ENCODE assay signal across 23 cellular contexts in genomic region chr2:157221394-157221988, GRCh38. TPM values are rescaled to one million over a fixed set of nuclear protein-coding genes. Genes with fewer than 3 reads are reported as not detected.
"Had no signal": no experiment of that assay in that cellular context is flagged by ENCODE, and none has a peak within 500 bp of the region (broad histone marks: within the 10 kb centered on the region; RNA-seq: fewer than 3 reads in every experiment).

No MANE protein-coding gene starts in this region.

- H3K9me3 ChIP-seq: heart right ventricle, mucosa of descending colon, stomach, thoracic aorta, upper lobe of right lung had no signal

- H3K4me3 ChIP-seq: coronary artery, heart right ventricle, mucosa of descending colon, stomach, thoracic aorta, upper lobe of right lung had no signal

- ATAC-seq: heart right ventricle; mucosa of descending colon; naive thymus-derived CD8-positive, alpha-beta T cell; sciatic nerve; stimulated activated effector memory CD8-positive, alpha-beta T cell treated with anti-CD3 and anti-CD28 coated beads, Interleukin-12 subunit alpha, Interleukin-12 subunit beta, amount 100 ng/mL, for 72 hours; upper lobe of right lung had no signal

- H3K4me1 ChIP-seq: heart right ventricle, stomach, upper lobe of right lung had no signal

- H3K27me3 ChIP-seq: brain microvascular endothelial cell, heart right ventricle, stomach had no signal

- DNase-seq: activated CD4-positive, alpha-beta T cell treated with anti-CD3 and anti-CD28 coated beads for 1 hour; activated CD8-positive, alpha-beta memory T cell treated with anti-CD3 and anti-CD28 coated beads for 24 hours; activated CD8-positive, alpha-beta memory T cell treated with anti-CD3 and anti-CD28 coated beads, Interleukin-2, amount 50 U/mL, for 48 hours; activated effector memory CD4-positive, alpha-beta T cell treated with Interleukin-2 at 50 U/mL for 16 hours; activated naive CD4-positive, alpha-beta T cell treated with anti-CD3 and anti-CD28 coated beads, Interleukin-2, amount 10 ng/mL, durations not matched to agents 7 days and 5 days; activated T-cell treated with anti-CD3 and anti-CD28 coated beads, Interleukin-2, amount 50 U/mL, for 48 hours; aorta; brain microvascular endothelial cell; heart right ventricle; mesenchymal stem cell; mucosa of descending colon; naive thymus-derived CD8-positive, alpha-beta T cell; stimulated activated CD4-positive, alpha-beta T cell treated with anti-CD3 and anti-CD28 coated beads, Interleukin-4, amount 100 ng/mL, for 24 hours; stomach; T-helper 1 cell; T-helper 9 cell; upper lobe of right lung had no signal

- FAIRE-seq: endometrium had no signal

- H3K36me3 ChIP-seq: brain microvascular endothelial cell, heart right ventricle, stomach, thoracic aorta, upper lobe of right lung had no signal

- H3K27ac ChIP-seq: brain microvascular endothelial cell, coronary artery, heart right ventricle, stomach, thoracic aorta, upper lobe of right lung, VCaP had no signal

RNA-seq across cellular contexts. Expression of gene GALNT5, which starts 36.0 kb away (rescaled TPM):
- total RNA-seq: naive thymus-derived CD8-positive, alpha-beta T cell had no signal
- polyA plus RNA-seq: naive thymus-derived CD8-positive, alpha-beta T cell had no signal
